Comparison of ENCODE assay signal across 8 cellular contexts in the genomic region with DNA sequence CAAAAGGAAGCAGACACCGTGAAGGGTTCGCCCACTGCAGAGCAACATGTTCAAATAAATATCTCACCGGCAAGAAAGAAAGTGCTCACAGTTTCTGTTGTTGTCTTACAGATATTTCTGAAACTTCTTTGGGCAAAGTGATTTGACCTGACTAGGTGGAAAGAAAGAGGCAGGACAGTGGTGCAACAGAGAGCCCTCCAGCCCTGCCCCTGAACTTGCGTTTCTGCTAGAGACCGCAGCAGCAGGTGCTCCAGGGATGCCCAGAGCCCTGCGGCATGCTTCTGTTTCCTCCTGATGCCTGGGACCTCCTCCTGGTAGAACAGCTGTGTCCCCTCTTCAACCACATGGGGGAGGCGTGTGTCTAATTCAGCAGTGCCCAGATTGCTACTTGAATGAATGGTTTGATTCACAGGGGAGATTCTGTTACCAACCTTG.
DNase-seq lines count a peak whose midpoint lies in the region; ATAC-seq, FAIRE-seq and TF ChIP-seq lines count a peak whose summit lies in the region.

No MANE protein-coding gene starts in this region.

- FAIRE-seq in HTR-8/SVneo (lab: Jason Lieb, UNC), result no peak

- H3K36me3 Mint-ChIP-seq in WTC11, result no peaks in the 10 kb centered on the region

- no peaks in the 10 kb centered on the region for H3K4me1 Mint-ChIP-seq in WTC11

- peak; percentile 86 for ATAC-seq in WTC11
- no peak for ATAC-seq in HG03469 (IDR thresholded peaks at IDR 0.05; ENCODE audit: unreplicated experiment)

- H3K9me3 Mint-ChIP-seq in WTC11, result no peaks in the 10 kb centered on the region

- peak; percentile 54 for DNase-seq in HT1080 (ENCODE audit: low read depth)
- DNase-seq in WTC11 (ENCODE audit: low spot score), result peak; percentile 36
- DNase-seq in fibroblast of peridontal ligament (ENCODE audit: extremely low read depth), result peak; percentile 62
- peak; percentile 8 for DNase-seq in stimulated activated CD8-positive, alpha-beta memory T cell treated with anti-CD3 and anti-CD28 coated beads, Interleukin-4, amount 100 ng/mL, for 24 hours (ENCODE audit: low read depth)
- no peak for DNase-seq in cerebellar nuclear complex (lab: John Stamatoyannopoulos, UW)
- DNase-seq in HTR-8/SVneo (ENCODE audit: insufficient read length, low spot score), result no peak

- POLR2A ChIA-PET in WTC11 (lab: Charles Lee), result no interaction called here

- H3K27ac Mint-ChIP-seq in WTC11, result no peak overlapping the region

- H3K4me3 Mint-ChIP-seq in WTC11, result no peak overlapping the region

- H3K27me3 Mint-ChIP-seq in WTC11 (ENCODE audit: low read depth), result no peaks in the 10 kb centered on the region

- TF ChIP-seq CTCF in GM12875 (IDR thresholded peaks at IDR 0.05; ENCODE audit: borderline replicate concordance, insufficient read depth, low read depth, low read length) (peak; percentile 7; the same call in 1 of the 2 replicates), WTC11 (IDR thresholded peaks at IDR 0.05) (no peak)

- CTCF ChIA-PET in WTC11 (lab: Charles Lee), result interaction anchor here (1.0 to 2.3 kb wide), 5 partner anchors 29 to 194 kb away, joined by 3 to 9 read pairs (median 3); no protein-coding TSS in a partner anchor

- H3K4me3 ChIP-seq in GM12875 (ENCODE audit: low read depth, low read length), result no peak overlapping the region

TF ChIP-seq in WTC11, 78 proteins besides CTCF, POLR2A, EP300 and RAD21:
- TF ChIP-seq FOXK1 (CRISPR knock-in tag; IDR thresholded peaks at IDR 0.05) (no peak), CREM (CRISPR knock-in tag; IDR thresholded peaks at IDR 0.05) (no peak), PRRX2 (CRISPR knock-in tag; IDR thresholded peaks at IDR 0.05) (no peak), ZNF317 (CRISPR knock-in tag; IDR thresholded peaks at IDR 0.05; ENCODE audit: borderline replicate concordance, low read depth) (no peak), AFF4 (CRISPR knock-in tag; IDR thresholded peaks at IDR 0.05; ENCODE audit: borderline replicate concordance) (no peak), SOX15 (CRISPR knock-in tag; IDR thresholded peaks at IDR 0.05) (no peak), PREB (CRISPR knock-in tag; IDR thresholded peaks at IDR 0.05; ENCODE audit: borderline replicate concordance) (no peak), IRF2 (CRISPR knock-in tag; IDR thresholded peaks at IDR 0.05; ENCODE audit: borderline replicate concordance, low read depth) (no peak), CREB1 (CRISPR knock-in tag; IDR thresholded peaks at IDR 0.05) (no peak), GTF2I (CRISPR knock-in tag; conservative IDR thresholded peaks at IDR 0.05) (no peak), HMGXB4 (CRISPR knock-in tag; IDR thresholded peaks at IDR 0.05) (no peak), ZNF138 (CRISPR knock-in tag; conservative IDR thresholded peaks at IDR 0.05) (no peak), NFE2L1 (CRISPR knock-in tag; IDR thresholded peaks at IDR 0.05) (no peak)
- TF ChIP-seq, protein P1, sequence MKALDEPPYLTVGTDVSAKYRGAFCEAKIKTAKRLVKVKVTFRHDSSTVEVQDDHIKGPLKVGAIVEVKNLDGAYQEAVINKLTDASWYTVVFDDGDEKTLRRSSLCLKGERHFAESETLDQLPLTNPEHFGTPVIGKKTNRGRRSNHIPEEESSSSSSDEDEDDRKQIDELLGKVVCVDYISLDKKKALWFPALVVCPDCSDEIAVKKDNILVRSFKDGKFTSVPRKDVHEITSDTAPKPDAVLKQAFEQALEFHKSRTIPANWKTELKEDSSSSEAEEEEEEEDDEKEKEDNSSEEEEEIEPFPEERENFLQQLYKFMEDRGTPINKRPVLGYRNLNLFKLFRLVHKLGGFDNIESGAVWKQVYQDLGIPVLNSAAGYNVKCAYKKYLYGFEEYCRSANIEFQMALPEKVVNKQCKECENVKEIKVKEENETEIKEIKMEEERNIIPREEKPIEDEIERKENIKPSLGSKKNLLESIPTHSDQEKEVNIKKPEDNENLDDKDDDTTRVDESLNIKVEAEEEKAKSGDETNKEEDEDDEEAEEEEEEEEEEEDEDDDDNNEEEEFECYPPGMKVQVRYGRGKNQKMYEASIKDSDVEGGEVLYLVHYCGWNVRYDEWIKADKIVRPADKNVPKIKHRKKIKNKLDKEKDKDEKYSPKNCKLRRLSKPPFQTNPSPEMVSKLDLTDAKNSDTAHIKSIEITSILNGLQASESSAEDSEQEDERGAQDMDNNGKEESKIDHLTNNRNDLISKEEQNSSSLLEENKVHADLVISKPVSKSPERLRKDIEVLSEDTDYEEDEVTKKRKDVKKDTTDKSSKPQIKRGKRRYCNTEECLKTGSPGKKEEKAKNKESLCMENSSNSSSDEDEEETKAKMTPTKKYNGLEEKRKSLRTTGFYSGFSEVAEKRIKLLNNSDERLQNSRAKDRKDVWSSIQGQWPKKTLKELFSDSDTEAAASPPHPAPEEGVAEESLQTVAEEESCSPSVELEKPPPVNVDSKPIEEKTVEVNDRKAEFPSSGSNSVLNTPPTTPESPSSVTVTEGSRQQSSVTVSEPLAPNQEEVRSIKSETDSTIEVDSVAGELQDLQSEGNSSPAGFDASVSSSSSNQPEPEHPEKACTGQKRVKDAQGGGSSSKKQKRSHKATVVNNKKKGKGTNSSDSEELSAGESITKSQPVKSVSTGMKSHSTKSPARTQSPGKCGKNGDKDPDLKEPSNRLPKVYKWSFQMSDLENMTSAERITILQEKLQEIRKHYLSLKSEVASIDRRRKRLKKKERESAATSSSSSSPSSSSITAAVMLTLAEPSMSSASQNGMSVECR (CRISPR knock-in tag; IDR thresholded peaks at IDR 0.05; ENCODE audit: borderline replicate concordance), result no peak

Comparison
In these comparisons a context has a peak if more than half of its experiments do, and no peak if none do; other contexts are left out.
1. DNase-seq: peak in HT1080 (single experiment), WTC11 (single experiment), fibroblast of peridontal ligament (single experiment) and stimulated activated CD8-positive, alpha-beta memory T cell treated with anti-CD3 and anti-CD28 coated beads, Interleukin-4, amount 100 ng/mL, for 24 hours (single experiment); none in cerebellar nuclear complex (0 of 2) and HTR-8/SVneo (single experiment).